Comparison of ENCODE assay signal across 21 cellular contexts in genomic region chr4:173227753-173228152, GRCh38.
"Had no signal": no experiment of that assay in that cellular context is flagged by ENCODE, and none has a peak within 500 bp of the region (broad histone marks: within the 10 kb centered on the region; RNA-seq: fewer than 3 reads in every experiment).

No MANE protein-coding gene starts in this region.

- H3K4me1 Mint-ChIP-seq: nephron progenitor cell; stimulated activated naive CD8-positive, alpha-beta T cell treated with anti-CD3 and anti-CD28 coated beads, Interleukin-15, amount 100 ng/mL, for 72 hours had no signal

- H2AFZ ChIP-seq: hepatocyte had no signal

- H3K27ac Mint-ChIP-seq: dendritic cell treated with granulocyte-macrophage colony-stimulating factor and Interleukin-4, amounts not matched to agents 40 ng/mL and 50 ng/mL, for 4 days; effector memory CD8-positive, alpha-beta T cell; naive thymus-derived CD4-positive, alpha-beta T cell; nephron progenitor cell; stimulated activated naive B cell treated with anti-CD40 and anti-IgM and Interleukin-4, amounts not matched to agents 10 μg/mL and 1 μg/mL and 100 μg/mL, for 72 hours; stimulated activated naive CD8-positive, alpha-beta T cell treated with anti-CD3 and anti-CD28 coated beads, Interleukin-15, amount 100 ng/mL, for 72 hours had no signal

- H3K9me3 Mint-ChIP-seq: dendritic cell treated with granulocyte-macrophage colony-stimulating factor and Interleukin-4, amounts not matched to agents 40 ng/mL and 50 ng/mL, for 4 days; effector memory CD8-positive, alpha-beta T cell; naive thymus-derived CD4-positive, alpha-beta T cell; nephron progenitor cell; stimulated activated naive B cell treated with anti-CD40 and anti-IgM and Interleukin-4, amounts not matched to agents 10 μg/mL and 1 μg/mL and 100 μg/mL, for 72 hours; stimulated activated naive CD8-positive, alpha-beta T cell treated with anti-CD3 and anti-CD28 coated beads, Interleukin-15, amount 100 ng/mL, for 72 hours had no signal

- H3K27me3 ChIP-seq: esophagus squamous epithelium, hepatocyte, testis, transverse colon had no signal

- H3K27me3 Mint-ChIP-seq: dendritic cell treated with granulocyte-macrophage colony-stimulating factor and Interleukin-4, amounts not matched to agents 40 ng/mL and 50 ng/mL, for 4 days; effector memory CD8-positive, alpha-beta T cell; naive thymus-derived CD4-positive, alpha-beta T cell; stimulated activated naive B cell treated with anti-CD40 and anti-IgM and Interleukin-4, amounts not matched to agents 10 μg/mL and 1 μg/mL and 100 μg/mL, for 72 hours; stimulated activated naive CD8-positive, alpha-beta T cell treated with anti-CD3 and anti-CD28 coated beads, Interleukin-15, amount 100 ng/mL, for 72 hours had no signal

- H3K27ac ChIP-seq: esophagus squamous epithelium, hepatocyte, psoas muscle, skin epidermis, testis, transverse colon had no signal

- H3K4me1 ChIP-seq: psoas muscle, testis had no signal

- H3K4me2 ChIP-seq: hepatocyte had no signal

- DNase-seq: effector memory CD8-positive, alpha-beta T cell; esophagus squamous epithelium; foreskin fibroblast; kidney; left cardiac atrium; left ventricle myocardium superior; mesenchymal stem cell; naive thymus-derived CD4-positive, alpha-beta T cell; nephron progenitor cell; psoas muscle; stimulated activated CD4-positive, alpha-beta T cell treated with anti-CD3 and anti-CD28 coated beads, Interleukin-2, amount 100 ng/mL, for 24 hours; stimulated activated CD4-positive, alpha-beta T cell treated with anti-CD3 and anti-CD28 coated beads, Interleukin-4, amount 100 ng/mL, for 4 hours; stimulated activated naive B cell treated with anti-CD40 and anti-IgM and Interleukin-4, amounts not matched to agents 10 μg/mL and 1 μg/mL and 100 μg/mL, for 72 hours; stimulated activated naive CD8-positive, alpha-beta T cell treated with anti-CD3 and anti-CD28 coated beads, Interleukin-15, amount 100 ng/mL, for 72 hours; testis; transverse colon had no signal

- ATAC-seq: effector memory CD8-positive, alpha-beta T cell; left cardiac atrium; left ventricle myocardium superior; naive thymus-derived CD4-positive, alpha-beta T cell; psoas muscle; sciatic nerve; stimulated activated naive B cell treated with anti-CD40 and anti-IgM and Interleukin-4, amounts not matched to agents 10 μg/mL and 1 μg/mL and 100 μg/mL, for 72 hours; stimulated activated naive CD8-positive, alpha-beta T cell treated with anti-CD3 and anti-CD28 coated beads, Interleukin-15, amount 100 ng/mL, for 72 hours had no signal

- H3K4me3 ChIP-seq: esophagus squamous epithelium, hepatocyte, lung, psoas muscle, skin epidermis, testis, transverse colon had no signal

- H3K4me3 Mint-ChIP-seq: dendritic cell treated with granulocyte-macrophage colony-stimulating factor and Interleukin-4, amounts not matched to agents 40 ng/mL and 50 ng/mL, for 4 days; effector memory CD8-positive, alpha-beta T cell; naive thymus-derived CD4-positive, alpha-beta T cell; nephron progenitor cell; stimulated activated naive B cell treated with anti-CD40 and anti-IgM and Interleukin-4, amounts not matched to agents 10 μg/mL and 1 μg/mL and 100 μg/mL, for 72 hours; stimulated activated naive CD8-positive, alpha-beta T cell treated with anti-CD3 and anti-CD28 coated beads, Interleukin-15, amount 100 ng/mL, for 72 hours had no signal

- H3K9me3 ChIP-seq: esophagus squamous epithelium, psoas muscle, testis, transverse colon had no signal
